ENCODE assay signal across 8 cellular contexts in the genomic region with DNA sequence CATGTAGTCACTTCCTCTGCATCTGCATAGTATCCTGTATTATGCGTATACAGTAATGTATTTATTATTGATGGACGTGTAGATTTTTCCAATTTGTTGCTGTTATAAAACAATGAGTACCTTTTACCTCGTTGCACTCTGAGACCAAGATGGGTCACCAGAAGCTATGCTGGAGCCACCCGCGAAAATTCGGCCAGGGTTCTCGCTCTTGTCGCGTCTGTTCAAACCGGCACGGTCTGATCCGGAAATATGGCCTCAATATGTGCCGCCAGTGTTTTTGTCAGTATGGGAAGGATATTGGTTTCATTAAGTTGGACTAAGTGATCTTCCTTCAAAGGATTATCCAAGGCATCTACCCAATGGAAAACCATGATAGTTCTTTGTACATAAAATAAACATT. TPM values are rescaled to one million over a fixed set of nuclear protein-coding genes. Genes with fewer than 3 reads are reported as not detected.
DNase-seq lines count a peak whose midpoint lies in the region; ATAC-seq and TF ChIP-seq lines count a peak whose summit lies in the region.
"Had no signal": no experiment of that assay in that cellular context is flagged by ENCODE, and none has a peak within 500 bp of the region (broad histone marks: within the 10 kb centered on the region; RNA-seq: fewer than 3 reads in every experiment).

No MANE protein-coding gene starts in this region.

- H3K4me2 ChIP-seq in SU-DHL-6 (ENCODE audit: low read depth, low read length, poor library complexity, severe bottlenecking), result peak overlapping the region; percentile 97

- H4K20me1 ChIP-seq in SU-DHL-6 (ENCODE audit: low read depth, low read length), result 0 out of 2 replicates have a peak, but pooled peaks cover 5% of the 10 kb centered on the region

- peak overlapping the region; percentile 33 for H2AFZ ChIP-seq in SU-DHL-6 (ENCODE audit: low read depth, low read length, severe bottlenecking)

- peaks cover 85% of the 10 kb centered on the region for H3K79me2 ChIP-seq in SU-DHL-6 (ENCODE audit: insufficient read depth, low read length)

- DNase-seq in fibroblast of the aortic adventitia (ENCODE audit: low read depth) (no peak), cortex of kidney (lab: John Stamatoyannopoulos, UW) (no peak), activated gamma-delta T cell treated with Interleukin-2 at 50 U/mL for 16 hours (no peak)
- DNase-seq: NCI-H2081 treated with DMSO at 0.1 percent for 48 hours had no signal

- TF ChIP-seq CTCF in HEK293 (tag by site-specific recombination; IDR thresholded peaks at IDR 0.05) (no peak), SU-DHL-6 (IDR thresholded peaks at IDR 0.05; ENCODE audit: insufficient read depth, low read length, poor library complexity, severe bottlenecking) (no peak), fibroblast of the aortic adventitia (IDR thresholded peaks at IDR 0.05; ENCODE audit: insufficient read depth, low read length) (no peak)

- H3K36me3 ChIP-seq in HEK293 (ENCODE audit: control insufficient read depth in 2 of 2, insufficient read depth in 1 of 2, low read length in 2 of 2), result peaks cover 16 to 27% of the 10 kb centered on the region in 2 experiments
- peaks cover under 1% of the 10 kb centered on the region for H3K36me3 ChIP-seq in SU-DHL-6 (ENCODE audit: low read length)
- H3K36me3 ChIP-seq in skeletal muscle tissue (ENCODE audit: control insufficient read depth in 3 of 3, insufficient read depth in 3 of 3, low read length in 3 of 3), result peaks cover 0 to 10% (median 6%) of the 10 kb centered on the region in 3 donors

- no peak for ATAC-seq in esophagus mucosa

- CTCF ChIA-PET in HEK293 (lab: Yijun Ruan, JAX), result interaction anchor here (0.7 to 1.3 kb wide), 2 partner anchors 24 to 59 kb away, joined by 3 read pairs; no protein-coding TSS in a partner anchor

- H3K9me3 ChIP-seq in HEK293 (ENCODE audit: control insufficient read depth, insufficient read depth, low read depth, low read length) (no peaks in the 10 kb centered on the region), SU-DHL-6 (ENCODE audit: insufficient read depth, low read length) (no peaks in the 10 kb centered on the region), skeletal muscle tissue (ENCODE audit: control insufficient read depth in 3 of 3, low read length in 3 of 3) (no peaks in the 10 kb centered on the region)

- H3K9ac ChIP-seq in SU-DHL-6 (ENCODE audit: low read length) (peak overlapping the region; percentile 83), skeletal muscle tissue (ENCODE audit: low read depth in 1 of 3, low read length in 3 of 3) (peak overlapping the region; percentile 94 to 99 (median 96))

- H3K4me3 ChIP-seq in HEK293 (ENCODE audit: low read depth, low read length) (peak overlapping the region; percentile 74), SU-DHL-6 (ENCODE audit: insufficient read depth, low read length, poor library complexity, severe bottlenecking) (peak overlapping the region; percentile 92), fibroblast of the aortic adventitia (ENCODE audit: low read depth, low read length) (peak overlapping the region; percentile 94), skeletal muscle tissue (ENCODE audit: low read length in 3 of 3) (peak overlapping the region; percentile 91 to 97 (median 96))

- no peaks in the 10 kb centered on the region for H3K27me3 ChIP-seq in SU-DHL-6 (ENCODE audit: low read length)
- H3K27me3 ChIP-seq in skeletal muscle tissue (ENCODE audit: control insufficient read depth in 3 of 3, insufficient read depth in 3 of 3, low read length in 3 of 3), result no peaks in the 10 kb centered on the region

- H3K4me1 ChIP-seq in HEK293 (ENCODE audit: control insufficient read depth, insufficient read depth, low read length) (peaks cover 2% of the 10 kb centered on the region), skeletal muscle tissue (ENCODE audit: control insufficient read depth in 3 of 3, insufficient read depth in 3 of 3, low read length in 3 of 3) (peaks cover 41 to 48% (median 47%) of the 10 kb centered on the region in 3 donors)

- no peak overlapping the region for H3K27ac ChIP-seq in HEK293 (ENCODE audit: extremely low read depth, low read depth, low read length)
- H3K27ac ChIP-seq in SU-DHL-6 (ENCODE audit: low read depth, low read length), result peak overlapping the region; percentile 61; the same call in 1 of the 2 replicates
- H3K27ac ChIP-seq in skeletal muscle tissue (ENCODE audit: low read depth, low read length), result no peak overlapping the region

- peaks cover 10% of the 10 kb centered on the region; the same call in 1 of the 2 replicates for H3F3A ChIP-seq in SU-DHL-6 (ENCODE audit: insufficient read depth)

- H3K9me2 ChIP-seq in SU-DHL-6 (replicated peaks; ENCODE audit: insufficient read depth, low read length), result no peaks in the 10 kb centered on the region

- POLR2A ChIA-PET in HEK293 (lab: Yijun Ruan, JAX), result no interaction called here

TF ChIP-seq in HEK293, 187 proteins besides CTCF, POLR2A, EP300 and RAD21 (continues in another document):
- no peak for TF ChIP-seq ZNF561 (tag by site-specific recombination; IDR thresholded peaks at IDR 0.05; ENCODE audit: borderline replicate concordance)
- no peak for TF ChIP-seq ZNF677 (tag by site-specific recombination; IDR thresholded peaks at IDR 0.05)
- TF ChIP-seq ZBTB26 (tag by site-specific recombination; optimal IDR thresholded peaks at IDR 0.05), result no peak
- no peak for TF ChIP-seq ZNF645 (tag by site-specific recombination; IDR thresholded peaks at IDR 0.05)
- TF ChIP-seq, protein P1, sequence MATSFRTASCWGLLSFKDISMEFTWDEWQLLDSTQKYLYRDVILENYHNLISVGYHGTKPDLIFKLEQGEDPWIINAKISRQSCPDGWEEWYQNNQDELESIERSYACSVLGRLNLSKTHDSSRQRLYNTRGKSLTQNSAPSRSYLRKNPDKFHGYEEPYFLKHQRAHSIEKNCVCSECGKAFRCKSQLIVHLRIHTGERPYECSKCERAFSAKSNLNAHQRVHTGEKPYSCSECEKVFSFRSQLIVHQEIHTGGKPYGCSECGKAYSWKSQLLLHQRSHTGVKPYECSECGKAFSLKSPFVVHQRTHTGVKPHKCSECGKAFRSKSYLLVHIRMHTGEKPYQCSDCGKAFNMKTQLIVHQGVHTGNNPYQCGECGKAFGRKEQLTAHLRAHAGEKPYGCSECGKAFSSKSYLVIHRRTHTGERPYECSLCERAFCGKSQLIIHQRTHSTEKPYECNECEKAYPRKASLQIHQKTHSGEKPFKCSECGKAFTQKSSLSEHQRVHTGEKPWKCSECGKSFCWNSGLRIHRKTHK (tag by site-specific recombination; IDR thresholded peaks at IDR 0.05), result no peak
- TF ChIP-seq ZNF155 (tag by site-specific recombination; IDR thresholded peaks at IDR 0.05), result no peak
- TF ChIP-seq, protein P2, sequence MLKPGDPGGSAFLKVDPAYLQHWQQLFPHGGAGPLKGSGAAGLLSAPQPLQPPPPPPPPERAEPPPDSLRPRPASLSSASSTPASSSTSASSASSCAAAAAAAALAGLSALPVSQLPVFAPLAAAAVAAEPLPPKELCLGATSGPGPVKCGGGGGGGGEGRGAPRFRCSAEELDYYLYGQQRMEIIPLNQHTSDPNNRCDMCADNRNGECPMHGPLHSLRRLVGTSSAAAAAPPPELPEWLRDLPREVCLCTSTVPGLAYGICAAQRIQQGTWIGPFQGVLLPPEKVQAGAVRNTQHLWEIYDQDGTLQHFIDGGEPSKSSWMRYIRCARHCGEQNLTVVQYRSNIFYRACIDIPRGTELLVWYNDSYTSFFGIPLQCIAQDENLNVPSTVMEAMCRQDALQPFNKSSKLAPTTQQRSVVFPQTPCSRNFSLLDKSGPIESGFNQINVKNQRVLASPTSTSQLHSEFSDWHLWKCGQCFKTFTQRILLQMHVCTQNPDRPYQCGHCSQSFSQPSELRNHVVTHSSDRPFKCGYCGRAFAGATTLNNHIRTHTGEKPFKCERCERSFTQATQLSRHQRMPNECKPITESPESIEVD (tag by site-specific recombination; IDR thresholded peaks at IDR 0.05), result no peak
- TF ChIP-seq ZSCAN5A (tag by site-specific recombination; IDR thresholded peaks at IDR 0.05), result no peak
- TF ChIP-seq ZNF354C (tag by site-specific recombination; IDR thresholded peaks at IDR 0.05; ENCODE audit: borderline replicate concordance, low read depth), result no peak
- no peak for TF ChIP-seq ZNF560 (tag by site-specific recombination; IDR thresholded peaks at IDR 0.05; ENCODE audit: borderline replicate concordance)

RNA-seq across cellular contexts. Expression of gene PSMC2, which starts 1.0 kb away (rescaled TPM):
- total RNA-seq in fibroblast of the aortic adventitia (ENCODE audit: low replicate concordance), result 170 and 189 TPM in 2 replicates
- 131 TPM for total RNA-seq in skeletal muscle tissue
- 73.1 TPM for total RNA-seq in esophagus mucosa

RNA-seq across cellular contexts. Expression of gene DNAJC2, which starts 3.9 kb away (rescaled TPM):
- total RNA-seq in fibroblast of the aortic adventitia (ENCODE audit: low replicate concordance) (24.9 and 45.8 TPM in 2 replicates), skeletal muscle tissue (8.9 TPM), esophagus mucosa (14.6 TPM)

RNA-seq across cellular contexts. Expression of gene PMPCB, which starts 51.2 kb away (rescaled TPM):
- total RNA-seq in fibroblast of the aortic adventitia (ENCODE audit: low replicate concordance) (59.2 and 67.4 TPM in 2 replicates), skeletal muscle tissue (53.8 TPM), esophagus mucosa (42.0 TPM)
